In genomic region chr7:98106647-98107312, GRCh38 we compare ENCODE assay signal across 8 cellular contexts. TPM values are rescaled to one million over a fixed set of nuclear protein-coding genes. Genes with fewer than 3 reads are reported as not detected.
DNase-seq lines count a peak whose midpoint lies in the region; ATAC-seq and TF ChIP-seq lines count a peak whose summit lies in the region.

Gene LMTK2 (plus strand): TSS chr7:98106862. CDS start chr7:98107178, 316 bp downstream.

- H3K79me1 ChIP-seq in trophoblast cell (ENCODE audit: low read length) = peaks cover 3% of the 10 kb centered on the region

- H4K91ac ChIP-seq in trophoblast cell (ENCODE audit: low read depth, low read length) = peak within 1 kb of the TSS; percentile 78

- H2BK12ac ChIP-seq in trophoblast cell (ENCODE audit: low read length) = no peak within 1 kb of the TSS

- peak within 1 kb of the TSS; percentile 74 for H2BK120ac ChIP-seq in trophoblast cell (ENCODE audit: insufficient read depth, low read length, poor library complexity)

- peak within 1 kb of the TSS; percentile 95 for H3K4me2 ChIP-seq in trophoblast cell (ENCODE audit: low read length)

- H3K27ac ChIP-seq in trophoblast cell (ENCODE audit: low read depth, low read length) = no peak within 1 kb of the TSS

- peak within 1 kb of the TSS; percentile 83 for H4K12ac ChIP-seq in trophoblast cell (ENCODE audit: low read depth, low read length)

- ATAC-seq in HG02642 (IDR thresholded peaks at IDR 0.05; ENCODE audit: poor library complexity, unreplicated experiment) (peak; percentile 100), Right ventricle myocardium superior (ENCODE audit: poor library complexity) (peak; percentile 99)

- peaks cover 3% of the 10 kb centered on the region for H3K79me2 ChIP-seq in trophoblast cell (ENCODE audit: control insufficient read depth, insufficient read depth, low read length, poor library complexity)

- intact Hi-C loops in Right ventricle myocardium superior (cut with DNase I) = loop anchor here (1.0 kb wide), 1 partner anchor 62 kb away; no protein-coding TSS in a partner anchor

- no peak within 1 kb of the TSS for H2AK5ac ChIP-seq in trophoblast cell (ENCODE audit: low read length)

- peak; percentile 77 for TF ChIP-seq CTCF in GM12872 (IDR thresholded peaks at IDR 0.05; ENCODE audit: insufficient read depth, low read depth, low read length)
- TF ChIP-seq CTCF in type B pancreatic cell (conservative IDR thresholded peaks at IDR 0.05) = peak; percentile 99

- H4K8ac ChIP-seq in trophoblast cell (ENCODE audit: low read depth, low read length) = peak within 1 kb of the TSS; percentile 99

- peak; percentile 85 for DNase-seq in NCI-H1105 treated with DMSO at 0.1 percent for 48 hours (lab: John Stamatoyannopoulos, UW)
- peak; percentile 72 to 83 for DNase-seq in SW 1271 (lab: John Stamatoyannopoulos, UW)
- DNase-seq in activated naive CD8-positive, alpha-beta T cell treated with anti-CD3 and anti-CD28 coated beads, Interleukin-2, amount 50 U/mL, for 16 hours (ENCODE audit: low read depth, low spot score) = peak; percentile 94
- peak; percentile 97 for DNase-seq in Right ventricle myocardium superior
- DNase-seq in trophoblast cell = peak; percentile 93 to 98
- peak; percentile 99 for DNase-seq in type B pancreatic cell (ENCODE audit: extremely low spot score, unreplicated experiment)

- peak within 1 kb of the TSS; percentile 76 for H3K4ac ChIP-seq in trophoblast cell (ENCODE audit: low read depth, low read length)

- H3K18ac ChIP-seq in trophoblast cell (ENCODE audit: low read length) = peak within 1 kb of the TSS; percentile 94

- H3K9me3 ChIP-seq in trophoblast cell (ENCODE audit: insufficient read depth, low read depth, low read length) = no peaks in the 10 kb centered on the region

- no CpG with 5 or more reads among the region's 75 CpGs for WGBS in trophoblast cell (ENCODE audit: extremely low coverage, insufficient coverage, insufficient read length)

- H3K27ac Mint-ChIP-seq in type B pancreatic cell = peak within 1 kb of the TSS; percentile 84

- peak within 1 kb of the TSS; percentile 91 for H3K23ac ChIP-seq in trophoblast cell (ENCODE audit: low read length)

- no peaks in the 10 kb centered on the region for H3K9me3 Mint-ChIP-seq in type B pancreatic cell

- H2BK5ac ChIP-seq in trophoblast cell (ENCODE audit: low read depth, low read length, poor library complexity) = peak within 1 kb of the TSS; percentile 52

- no peaks in the 10 kb centered on the region for H3K27me3 Mint-ChIP-seq in type B pancreatic cell

- H3K14ac ChIP-seq in trophoblast cell (ENCODE audit: low read length) = peak within 1 kb of the TSS; percentile 90

- H3K9ac ChIP-seq in trophoblast cell (ENCODE audit: low read length) = peak within 1 kb of the TSS; percentile 64

- H3K36me3 Mint-ChIP-seq in type B pancreatic cell = no peaks in the 10 kb centered on the region

- no peaks in the 10 kb centered on the region for H3K27me3 ChIP-seq in trophoblast cell (ENCODE audit: insufficient read depth, low read length)

- peak within 1 kb of the TSS; percentile 98 for H2AFZ ChIP-seq in trophoblast cell (ENCODE audit: insufficient read depth, low read length, poor library complexity)

- no peaks in the 10 kb centered on the region for H3K36me3 ChIP-seq in trophoblast cell (ENCODE audit: control insufficient read depth in 1 of 2, insufficient read depth in 2 of 2, low read length in 2 of 2)

- peak within 1 kb of the TSS; percentile 100 for H3K4me3 ChIP-seq in trophoblast cell (ENCODE audit: low read depth, low read length)

- no peaks in the 10 kb centered on the region for H3K4me1 ChIP-seq in trophoblast cell (ENCODE audit: control insufficient read depth in 1 of 2, insufficient read depth in 2 of 2, low read length in 2 of 2)

- H3K4me3 Mint-ChIP-seq in type B pancreatic cell = peak within 1 kb of the TSS; percentile 91

- peaks cover 25% of the 10 kb centered on the region for H3K4me1 Mint-ChIP-seq in type B pancreatic cell (ENCODE audit: unreplicated experiment)

RNA-seq across cellular contexts. Expression of gene LMTK2, which starts in this region (rescaled TPM):
- 20.3 TPM for total RNA-seq in Right ventricle myocardium superior
- polyA plus RNA-seq in trophoblast cell (2013) = 10.6 and 10.8 TPM in 2 replicates
- total RNA-seq in type B pancreatic cell (ENCODE audit: low replicate concordance) = 20.6 and 21.9 TPM in 2 replicates
